8 cellular contexts compared by ENCODE assay signal in genomic region chr2:73907840-73908452, GRCh38.
A peak's percentile ranks its signal among the peaks of the same experiment; 100 is the strongest.
DNase-seq lines count a peak whose midpoint lies in the region; ATAC-seq lines count a peak whose summit lies in the region.

No MANE protein-coding gene starts in this region.

- no peaks in the 10 kb centered on the region for H3K9me3 ChIP-seq in NT2/D1 (ENCODE audit: insufficient read depth, low read length)

- no peaks in the 10 kb centered on the region for H3K27me3 ChIP-seq in NT2/D1 (ENCODE audit: insufficient read depth, insufficient read length)

- H3K36me3 Mint-ChIP-seq in stimulated activated memory B cell treated with anti-CD40 and anti-IgM and Interleukin-4, amounts not matched to agents 10 μg/mL and 1 μg/mL and 100 μg/mL, for 72 hours, result no peaks in the 10 kb centered on the region

- peaks cover 3% of the 10 kb centered on the region for H3K27me3 Mint-ChIP-seq in stimulated activated memory B cell treated with anti-CD40 and anti-IgM and Interleukin-4, amounts not matched to agents 10 μg/mL and 1 μg/mL and 100 μg/mL, for 72 hours

- no peak overlapping the region for H3K4me3 Mint-ChIP-seq in stimulated activated memory B cell treated with anti-CD40 and anti-IgM and Interleukin-4, amounts not matched to agents 10 μg/mL and 1 μg/mL and 100 μg/mL, for 72 hours

- H3K4me3 ChIP-seq in NT2/D1 (ENCODE audit: insufficient read length, low read depth), result no peak overlapping the region

- H3K9ac ChIP-seq in NT2/D1 (ENCODE audit: insufficient read length, low read depth), result no peak overlapping the region

- no peaks in the 10 kb centered on the region for H3K36me3 ChIP-seq in NT2/D1 (ENCODE audit: insufficient read depth, insufficient read length, low read length)

- H3K4me1 ChIP-seq in NT2/D1 (ENCODE audit: insufficient read depth, insufficient read length), result no peaks in the 10 kb centered on the region

- peak; percentile 60 for DNase-seq in EH (ENCODE audit: low read depth)
- peak; percentile 30 for DNase-seq in NT2/D1 (ENCODE audit: low read depth, low spot score)
- DNase-seq in activated T-helper 9 cell treated with anti-CD3 and anti-CD28 coated beads, Interleukin-2, amount 50 U/mL, for 16 hours (ENCODE audit: low read depth), result peak; percentile 17
- peak; percentile 73 for DNase-seq in iPS-NIHi7 (ENCODE audit: extremely low spot score)
- no peak for DNase-seq in SKM-1 (lab: John Stamatoyannopoulos, UW; ENCODE audit: unreplicated experiment)

- peak; percentile 67 for ATAC-seq in HG02798 (IDR thresholded peaks at IDR 0.05; ENCODE audit: poor library complexity, unreplicated experiment)
- ATAC-seq in stimulated activated memory B cell treated with anti-CD40 and anti-IgM and Interleukin-4, amounts not matched to agents 10 μg/mL and 1 μg/mL and 100 μg/mL, for 72 hours, result peak; percentile 82
- no peak for ATAC-seq in HG02981 (IDR thresholded peaks at IDR 0.05; ENCODE audit: unreplicated experiment)

- peak overlapping the region; percentile 73 for H3K27ac Mint-ChIP-seq in stimulated activated memory B cell treated with anti-CD40 and anti-IgM and Interleukin-4, amounts not matched to agents 10 μg/mL and 1 μg/mL and 100 μg/mL, for 72 hours

- H3K9me3 Mint-ChIP-seq in stimulated activated memory B cell treated with anti-CD40 and anti-IgM and Interleukin-4, amounts not matched to agents 10 μg/mL and 1 μg/mL and 100 μg/mL, for 72 hours, result no peaks in the 10 kb centered on the region

- peaks cover 9% of the 10 kb centered on the region for H3K4me1 Mint-ChIP-seq in stimulated activated memory B cell treated with anti-CD40 and anti-IgM and Interleukin-4, amounts not matched to agents 10 μg/mL and 1 μg/mL and 100 μg/mL, for 72 hours
